In genomic region chr6:46144270-46144669, GRCh38 we compare ENCODE assay signal across 23 cellular contexts. TPM values are rescaled to one million over a fixed set of nuclear protein-coding genes. Genes with fewer than 3 reads are reported as not detected.
"Had no signal": no experiment of that assay in that cellular context is flagged by ENCODE, and none has a peak within 500 bp of the region (broad histone marks: within the 10 kb centered on the region; RNA-seq: fewer than 3 reads in every experiment).

No MANE protein-coding gene starts in this region.

- H3K9me3 Mint-ChIP-seq: endodermal cell; immature natural killer cell; naive thymus-derived CD4-positive, alpha-beta T cell; nephron progenitor cell; stimulated activated memory B cell treated with anti-CD40 and anti-IgM and Interleukin-4, amounts not matched to agents 10 μg/mL and 1 μg/mL and 100 μg/mL, for 72 hours; stimulated activated naive CD8-positive, alpha-beta T cell treated with anti-CD3 and anti-CD28 coated beads, Interleukin-15, amount 100 ng/mL, for 72 hours had no signal

- ATAC-seq: foreskin keratinocyte; left colon; naive thymus-derived CD4-positive, alpha-beta T cell; psoas muscle; right lobe of liver; stimulated activated memory B cell treated with anti-CD40 and anti-IgM and Interleukin-4, amounts not matched to agents 10 μg/mL and 1 μg/mL and 100 μg/mL, for 72 hours; stimulated activated naive CD8-positive, alpha-beta T cell treated with anti-CD3 and anti-CD28 coated beads, Interleukin-15, amount 100 ng/mL, for 72 hours had no signal

- H3K4me1 Mint-ChIP-seq: nephron progenitor cell; stimulated activated naive CD8-positive, alpha-beta T cell treated with anti-CD3 and anti-CD28 coated beads, Interleukin-15, amount 100 ng/mL, for 72 hours had no signal

- FAIRE-seq: endothelial cell of umbilical vein had no signal

- H3K4me1 ChIP-seq: foreskin keratinocyte, right lobe of liver, spleen, testis, transverse colon had no signal

- H3K4me3 Mint-ChIP-seq: endodermal cell; immature natural killer cell; naive thymus-derived CD4-positive, alpha-beta T cell; nephron progenitor cell; stimulated activated memory B cell treated with anti-CD40 and anti-IgM and Interleukin-4, amounts not matched to agents 10 μg/mL and 1 μg/mL and 100 μg/mL, for 72 hours; stimulated activated naive CD8-positive, alpha-beta T cell treated with anti-CD3 and anti-CD28 coated beads, Interleukin-15, amount 100 ng/mL, for 72 hours had no signal

- DNase-seq: effector CD4-positive, alpha-beta T cell; endodermal cell; erythroblast; foreskin keratinocyte; immature natural killer cell; kidney; left colon; mammary epithelial cell; naive thymus-derived CD4-positive, alpha-beta T cell; nephron progenitor cell; psoas muscle; retina; right lobe of liver; spleen; stimulated activated CD4-positive, alpha-beta T cell treated with anti-CD3 and anti-CD28 coated beads, Interleukin-15, amount 100 ng/mL, for 24 hours; stimulated activated CD4-positive, alpha-beta T cell treated with anti-CD3 and anti-CD28 coated beads, Interleukin-1b, Interleukin-23, amount 100 ng/mL, for 48 hours; stimulated activated CD4-positive, alpha-beta T cell treated with anti-CD3 and anti-CD28 coated beads, Interleukin-4, amount 100 ng/mL, for 24 hours; stimulated activated naive CD8-positive, alpha-beta T cell treated with anti-CD3 and anti-CD28 coated beads, Interleukin-15, amount 100 ng/mL, for 72 hours; testis; transverse colon had no signal

- H3K9me3 ChIP-seq: psoas muscle, right lobe of liver, spleen, testis, transverse colon had no signal

- H3K27me3 ChIP-seq: right lobe of liver, spleen, testis, transverse colon had no signal

- H3K27me3 Mint-ChIP-seq: stimulated activated memory B cell treated with anti-CD40 and anti-IgM and Interleukin-4, amounts not matched to agents 10 μg/mL and 1 μg/mL and 100 μg/mL, for 72 hours; stimulated activated naive CD8-positive, alpha-beta T cell treated with anti-CD3 and anti-CD28 coated beads, Interleukin-15, amount 100 ng/mL, for 72 hours had no signal

- H3K27ac ChIP-seq: coronary artery, foreskin keratinocyte, psoas muscle, right lobe of liver, spleen, testis, transverse colon had no signal

- H3K27ac Mint-ChIP-seq: endodermal cell; naive thymus-derived CD4-positive, alpha-beta T cell; nephron progenitor cell; stimulated activated memory B cell treated with anti-CD40 and anti-IgM and Interleukin-4, amounts not matched to agents 10 μg/mL and 1 μg/mL and 100 μg/mL, for 72 hours had no signal

RNA-seq across cellular contexts. Expression of gene ENPP5, which starts 26.5 kb away (rescaled TPM):
- total RNA-seq: endothelial cell of umbilical vein had no signal
